Comparison of ENCODE assay signal across 9 cellular contexts in genomic region chr5:170491479-170491878, GRCh38. TPM values are rescaled to one million over a fixed set of nuclear protein-coding genes. Genes with fewer than 3 reads are reported as not detected.
DNase-seq lines count a peak whose midpoint lies in the region; ATAC-seq and TF ChIP-seq lines count a peak whose summit lies in the region.
"Had no signal": no experiment of that assay in that cellular context is flagged by ENCODE, and none has a peak within 500 bp of the region (broad histone marks: within the 10 kb centered on the region; RNA-seq: fewer than 3 reads in every experiment).

No MANE protein-coding gene starts in this region.

- ATAC-seq in RWPE2 (ENCODE audit: low read depth): peak; percentile 31; the same call in 2 of the 3 replicates
- ATAC-seq in GM21825 (IDR thresholded peaks at IDR 0.05; ENCODE audit: unreplicated experiment): no peak

- H3K36me3 ChIP-seq in RWPE2 (ENCODE audit: low read depth) (no peaks in the 10 kb centered on the region), fibroblast of lung (ENCODE audit: control insufficient read depth, insufficient read depth, low read length) (no peaks in the 10 kb centered on the region)

- no peaks in the 10 kb centered on the region for H4K20me1 ChIP-seq in fibroblast of lung (ENCODE audit: control insufficient read depth, extremely low read depth, insufficient read depth, low read length)

- no peak overlapping the region for H3K9ac ChIP-seq in fibroblast of lung (ENCODE audit: insufficient read depth, low read length)

- no peak for TF ChIP-seq POLR2A in erythroblast (IDR thresholded peaks at IDR 0.05; ENCODE audit: low read length)

- no peak for TF ChIP-seq CTCF in RWPE2 (IDR thresholded peaks at IDR 0.05; ENCODE audit: poor library complexity, severe bottlenecking)
- no peak for TF ChIP-seq CTCF in fibroblast of lung (conservative IDR thresholded peaks at IDR 0.05 in 1 of 2, IDR thresholded peaks at IDR 0.05 in 1 of 2; ENCODE audit: low read depth in 1 of 2, low read length in 2 of 2)

- H3K27me3 ChIP-seq in RWPE2 (ENCODE audit: insufficient read depth, poor library complexity, severe bottlenecking) (no peaks in the 10 kb centered on the region), fibroblast of lung (ENCODE audit: control insufficient read depth, insufficient read depth, low read length) (no peaks in the 10 kb centered on the region)

- no peak overlapping the region for H2AFZ ChIP-seq in fibroblast of lung (ENCODE audit: low read length)

- H3K9me3 ChIP-seq in RWPE2 (ENCODE audit: severe bottlenecking) (no peaks in the 10 kb centered on the region), fibroblast of lung (ENCODE audit: control insufficient read depth, insufficient read depth, low read depth, low read length) (no peaks in the 10 kb centered on the region)

- H3K27ac ChIP-seq in RWPE2 (ENCODE audit: poor library complexity, severe bottlenecking) (peak overlapping the region; percentile 13), fibroblast of lung (ENCODE audit: insufficient read depth, low read length) (peak overlapping the region; percentile 45)

- no peak overlapping the region for H3K4me2 ChIP-seq in fibroblast of lung (ENCODE audit: extremely low read depth, insufficient read depth, low read length)

- no peaks in the 10 kb centered on the region for H3K79me2 ChIP-seq in fibroblast of lung (ENCODE audit: control insufficient read depth, insufficient read depth, low read length)

- H3K4me3 ChIP-seq in RWPE2 (ENCODE audit: severe bottlenecking): no peak overlapping the region
- H3K4me3 ChIP-seq in fibroblast of lung (replicated peaks in 1 of 4; ENCODE audit: control extremely low read depth in 1 of 4, insufficient read depth in 1 of 4, low read depth in 3 of 4, low read length in 4 of 4): no peak overlapping the region

- peaks cover 9% of the 10 kb centered on the region for H3K4me1 ChIP-seq in RWPE2 (ENCODE audit: insufficient read depth, poor library complexity, severe bottlenecking)
- H3K4me1 ChIP-seq in fibroblast of lung (ENCODE audit: control insufficient read depth, extremely low read depth, insufficient read depth, low read length): peaks cover 5% of the 10 kb centered on the region

- DNase-seq in EL: peak; percentile 95
- no peak for DNase-seq in RWPE2 (ENCODE audit: low spot score)
- peak; percentile 83 to 98 for DNase-seq in fibroblast of lung (ENCODE audit: low read depth in 2 of 2)
- peak; percentile 83 for DNase-seq in pons (ENCODE audit: low spot score)
- DNase-seq in stimulated activated CD4-positive, alpha-beta T cell treated with anti-CD3 and anti-CD28 coated beads, Interleukin-2, amount 100 ng/mL, for 48 hours: no peak
- no peak for DNase-seq in erythroblast (lab: John Stamatoyannopoulos, UW)
- no peak for DNase-seq in effector CD4-positive, alpha-beta T cell
- DNase-seq: SHP77 treated with DMSO at 0.1 percent for 48 hours had no signal

RNA-seq across cellular contexts. Expression of gene KCNIP1, which starts 12.3 kb away (rescaled TPM):
- not detected in 2 replicates for total RNA-seq in fibroblast of lung
- 0.08 TPM in 1 of 2 replicates, not detected in the other for polyA plus RNA-seq in fibroblast of lung
- polyA plus RNA-seq in fibroblast of lung (2012): not detected in 2 replicates
- polyA minus RNA-seq in fibroblast of lung (ENCODE audit: low replicate concordance): not detected in 2 replicates

Comparison
In these comparisons a context has a peak if more than half of its experiments do, and no peak if none do; other contexts are left out.
1. DNase-seq: peak in EL (single experiment), fibroblast of lung (2 of 2) and pons (single experiment); none in RWPE2 (single experiment), stimulated activated CD4-positive, alpha-beta T cell treated with anti-CD3 and anti-CD28 coated beads, Interleukin-2, amount 100 ng/mL, for 48 hours (0 of 2), erythroblast (0 of 2) and effector CD4-positive, alpha-beta T cell (single experiment).